In the genomic region with DNA sequence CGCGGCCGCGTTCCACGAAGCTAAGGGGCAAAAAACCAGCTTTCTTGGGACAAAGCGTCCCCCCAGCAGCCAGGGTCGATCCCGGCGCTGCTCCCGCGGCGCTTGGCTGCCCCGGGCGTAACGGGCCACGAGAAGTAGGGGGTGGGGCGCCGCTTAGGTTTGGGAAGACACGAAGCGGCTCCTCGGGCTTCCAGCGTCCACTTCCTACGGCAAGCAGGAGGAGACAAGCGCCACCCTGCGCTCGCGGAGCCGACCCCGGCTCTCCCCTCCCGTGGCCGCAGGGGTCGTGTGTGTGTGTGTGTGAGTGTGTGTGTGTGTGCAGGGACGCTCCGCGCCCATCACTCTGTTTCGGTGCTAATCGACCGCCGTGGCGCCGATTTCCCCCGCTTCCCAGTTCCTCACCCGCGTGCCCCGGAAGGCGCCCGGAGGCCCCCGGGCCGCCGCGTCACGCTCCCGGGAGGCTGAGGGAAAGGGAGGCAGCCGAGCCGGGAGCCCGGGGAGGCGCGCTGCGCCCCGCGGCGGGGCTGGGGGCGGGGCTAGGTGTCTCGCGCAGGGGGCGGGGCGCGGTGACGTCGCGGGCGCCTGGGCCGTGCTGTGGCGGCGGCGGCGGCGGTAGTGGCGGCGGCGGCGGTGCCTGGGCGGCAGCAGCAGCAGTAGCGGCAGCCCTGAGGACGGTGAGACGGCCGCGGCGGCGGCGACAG, we compare ENCODE assay signal across 8 cellular contexts. TPM values are rescaled to one million over a fixed set of nuclear protein-coding genes. Genes with fewer than 3 reads are reported as not detected.
DNase-seq lines count a peak whose midpoint lies in the region; ATAC-seq and TF ChIP-seq lines count a peak whose summit lies in the region.

Gene ERC1 (plus strand): TSS at position 575 of the 701 bp plus-strand sequence. CDS start 36,681 bp downstream, outside the sequence.

- WGBS in psoas muscle, 3 donors, result 1% methylated on average over 35 to 91 of the region's 91 CpGs

- no peaks in the 10 kb centered on the region for H3K9me3 ChIP-seq in psoas muscle

- H3K4me3 ChIP-seq in psoas muscle, result peak within 1 kb of the TSS; percentile 94

- TF ChIP-seq CTCF in GM10266 (IDR thresholded peaks at IDR 0.05; ENCODE audit: control insufficient read depth, insufficient read depth, low read depth, missing control alignments), result no peak
- TF ChIP-seq CTCF in psoas muscle (IDR thresholded peaks at IDR 0.05), result no peak

- peak; percentile 87 for ATAC-seq in HG02588 (IDR thresholded peaks at IDR 0.05; ENCODE audit: unreplicated experiment)
- ATAC-seq in left ventricle myocardium superior, result peak; percentile 96
- ATAC-seq in psoas muscle, result peak; percentile 92 to 93 (median 92)

- intact Hi-C loops in T-helper 2 cell treated with Interferon-gamma antibody and Interleukin-4, amounts not matched to agents 100 ng/mL and 5 ng/mL, for 36 hours (cut with micrococcal nuclease), result loop anchor here (1.0 to 10.0 kb wide), 5 partner anchors 41 to 602 kb away; partner anchors contain the start of genes FBXL14, RAD52 and WNK1
- intact Hi-C loops in left ventricle myocardium superior (cut with micrococcal nuclease), result no loop called here
- intact Hi-C loops in psoas muscle (cut with DNase I), result loop anchor here in 1 of 2 donors (5.0 kb wide), 1 partner anchor 102 kb away; no protein-coding TSS in a partner anchor

- peaks cover 32% of the 10 kb centered on the region for H3K4me1 ChIP-seq in psoas muscle

- no peaks in the 10 kb centered on the region for H3K27me3 ChIP-seq in psoas muscle (ENCODE audit: insufficient read depth in 3 of 3, low read length in 2 of 3)

- DNase-seq in GM10266 (ENCODE audit: extremely low spot score) (peak; percentile 94), NCI-H1105 treated with DMSO at 0.1 percent for 48 hours (lab: John Stamatoyannopoulos, UW) (peak; percentile 87), left ventricle myocardium superior (peak; percentile 95), psoas muscle (peak; percentile 92 to 94), ureter (ENCODE audit: low spot score) (peak; percentile 87)

- peaks cover 0 to 27% of the 10 kb centered on the region in 2 donors for H3K36me3 ChIP-seq in psoas muscle (ENCODE audit: insufficient read depth in 1 of 2, low read depth in 1 of 2)

- peak within 1 kb of the TSS; percentile 94 for H3K27ac ChIP-seq in angular gyrus (ENCODE audit: low read depth, low read length)
- peak within 1 kb of the TSS; percentile 100 for H3K27ac ChIP-seq in psoas muscle

RNA-seq across cellular contexts. Expression of gene ERC1, which starts in this region (rescaled TPM):
- total RNA-seq in T-helper 2 cell treated with Interferon-gamma antibody and Interleukin-4, amounts not matched to agents 100 ng/mL and 5 ng/mL, for 36 hours, result 51.4 and 51.5 TPM in 2 replicates
- total RNA-seq in left ventricle myocardium superior, result 43.0 TPM
- 10 to 100 TPM; 29.4 to 35.6 (median 33.2) TPM for total RNA-seq in psoas muscle
- 10 to 100 TPM in 1 of 3 donors, 1 to 10 TPM in 2; 4.0 to 14.0 (median 7.4) TPM for polyA plus RNA-seq in psoas muscle
- 99.2 TPM for total RNA-seq in ureter

Comparison
In these comparisons a context has a peak if more than half of its experiments do, and no peak if none do; other contexts are left out.
1. Peak in every context shown above with its lines: DNase-seq, ATAC-seq, H3K4me3 ChIP-seq and H3K27ac ChIP-seq.